Comparison of ENCODE assay signal across 1 cellular context in the genomic region with DNA sequence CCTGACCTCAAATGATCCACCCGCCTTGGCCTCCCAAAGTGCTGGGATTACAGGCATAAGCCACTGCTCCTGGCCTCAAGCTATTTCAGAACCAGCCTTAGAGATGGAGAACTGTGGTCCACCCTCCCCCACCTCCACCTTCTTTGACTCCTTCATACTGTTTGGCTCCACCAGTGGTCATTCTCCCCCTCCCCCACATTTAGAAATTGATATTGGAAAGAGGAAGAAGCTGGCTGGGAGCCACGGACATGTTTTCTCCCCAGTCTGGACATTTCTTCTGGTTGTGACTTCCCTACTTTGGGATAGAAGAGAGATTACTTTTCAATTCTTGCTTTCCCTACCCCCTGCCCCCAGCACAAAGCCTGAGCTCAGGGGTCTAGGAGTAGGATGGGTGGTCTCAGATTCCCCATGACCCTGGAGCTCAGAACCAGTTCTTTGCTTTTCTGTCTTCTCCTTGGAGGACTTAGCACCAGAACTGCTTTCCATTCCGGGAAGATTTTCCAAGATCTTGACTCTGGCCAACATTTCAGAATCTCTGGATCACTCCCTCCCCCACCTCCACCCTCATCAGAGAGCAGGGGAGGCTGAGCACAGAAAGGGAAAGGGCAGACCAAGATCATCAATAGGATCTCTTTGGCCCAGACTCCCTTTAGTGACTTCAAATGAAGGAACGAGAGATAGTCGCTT.
TF ChIP-seq lines count a peak whose summit lies in the region.

No MANE protein-coding gene starts in this region.

TF ChIP-seq in GM23338, 12 proteins besides CTCF, POLR2A, EP300 and RAD21 (continued from another document):
- TF ChIP-seq, protein P1, sequence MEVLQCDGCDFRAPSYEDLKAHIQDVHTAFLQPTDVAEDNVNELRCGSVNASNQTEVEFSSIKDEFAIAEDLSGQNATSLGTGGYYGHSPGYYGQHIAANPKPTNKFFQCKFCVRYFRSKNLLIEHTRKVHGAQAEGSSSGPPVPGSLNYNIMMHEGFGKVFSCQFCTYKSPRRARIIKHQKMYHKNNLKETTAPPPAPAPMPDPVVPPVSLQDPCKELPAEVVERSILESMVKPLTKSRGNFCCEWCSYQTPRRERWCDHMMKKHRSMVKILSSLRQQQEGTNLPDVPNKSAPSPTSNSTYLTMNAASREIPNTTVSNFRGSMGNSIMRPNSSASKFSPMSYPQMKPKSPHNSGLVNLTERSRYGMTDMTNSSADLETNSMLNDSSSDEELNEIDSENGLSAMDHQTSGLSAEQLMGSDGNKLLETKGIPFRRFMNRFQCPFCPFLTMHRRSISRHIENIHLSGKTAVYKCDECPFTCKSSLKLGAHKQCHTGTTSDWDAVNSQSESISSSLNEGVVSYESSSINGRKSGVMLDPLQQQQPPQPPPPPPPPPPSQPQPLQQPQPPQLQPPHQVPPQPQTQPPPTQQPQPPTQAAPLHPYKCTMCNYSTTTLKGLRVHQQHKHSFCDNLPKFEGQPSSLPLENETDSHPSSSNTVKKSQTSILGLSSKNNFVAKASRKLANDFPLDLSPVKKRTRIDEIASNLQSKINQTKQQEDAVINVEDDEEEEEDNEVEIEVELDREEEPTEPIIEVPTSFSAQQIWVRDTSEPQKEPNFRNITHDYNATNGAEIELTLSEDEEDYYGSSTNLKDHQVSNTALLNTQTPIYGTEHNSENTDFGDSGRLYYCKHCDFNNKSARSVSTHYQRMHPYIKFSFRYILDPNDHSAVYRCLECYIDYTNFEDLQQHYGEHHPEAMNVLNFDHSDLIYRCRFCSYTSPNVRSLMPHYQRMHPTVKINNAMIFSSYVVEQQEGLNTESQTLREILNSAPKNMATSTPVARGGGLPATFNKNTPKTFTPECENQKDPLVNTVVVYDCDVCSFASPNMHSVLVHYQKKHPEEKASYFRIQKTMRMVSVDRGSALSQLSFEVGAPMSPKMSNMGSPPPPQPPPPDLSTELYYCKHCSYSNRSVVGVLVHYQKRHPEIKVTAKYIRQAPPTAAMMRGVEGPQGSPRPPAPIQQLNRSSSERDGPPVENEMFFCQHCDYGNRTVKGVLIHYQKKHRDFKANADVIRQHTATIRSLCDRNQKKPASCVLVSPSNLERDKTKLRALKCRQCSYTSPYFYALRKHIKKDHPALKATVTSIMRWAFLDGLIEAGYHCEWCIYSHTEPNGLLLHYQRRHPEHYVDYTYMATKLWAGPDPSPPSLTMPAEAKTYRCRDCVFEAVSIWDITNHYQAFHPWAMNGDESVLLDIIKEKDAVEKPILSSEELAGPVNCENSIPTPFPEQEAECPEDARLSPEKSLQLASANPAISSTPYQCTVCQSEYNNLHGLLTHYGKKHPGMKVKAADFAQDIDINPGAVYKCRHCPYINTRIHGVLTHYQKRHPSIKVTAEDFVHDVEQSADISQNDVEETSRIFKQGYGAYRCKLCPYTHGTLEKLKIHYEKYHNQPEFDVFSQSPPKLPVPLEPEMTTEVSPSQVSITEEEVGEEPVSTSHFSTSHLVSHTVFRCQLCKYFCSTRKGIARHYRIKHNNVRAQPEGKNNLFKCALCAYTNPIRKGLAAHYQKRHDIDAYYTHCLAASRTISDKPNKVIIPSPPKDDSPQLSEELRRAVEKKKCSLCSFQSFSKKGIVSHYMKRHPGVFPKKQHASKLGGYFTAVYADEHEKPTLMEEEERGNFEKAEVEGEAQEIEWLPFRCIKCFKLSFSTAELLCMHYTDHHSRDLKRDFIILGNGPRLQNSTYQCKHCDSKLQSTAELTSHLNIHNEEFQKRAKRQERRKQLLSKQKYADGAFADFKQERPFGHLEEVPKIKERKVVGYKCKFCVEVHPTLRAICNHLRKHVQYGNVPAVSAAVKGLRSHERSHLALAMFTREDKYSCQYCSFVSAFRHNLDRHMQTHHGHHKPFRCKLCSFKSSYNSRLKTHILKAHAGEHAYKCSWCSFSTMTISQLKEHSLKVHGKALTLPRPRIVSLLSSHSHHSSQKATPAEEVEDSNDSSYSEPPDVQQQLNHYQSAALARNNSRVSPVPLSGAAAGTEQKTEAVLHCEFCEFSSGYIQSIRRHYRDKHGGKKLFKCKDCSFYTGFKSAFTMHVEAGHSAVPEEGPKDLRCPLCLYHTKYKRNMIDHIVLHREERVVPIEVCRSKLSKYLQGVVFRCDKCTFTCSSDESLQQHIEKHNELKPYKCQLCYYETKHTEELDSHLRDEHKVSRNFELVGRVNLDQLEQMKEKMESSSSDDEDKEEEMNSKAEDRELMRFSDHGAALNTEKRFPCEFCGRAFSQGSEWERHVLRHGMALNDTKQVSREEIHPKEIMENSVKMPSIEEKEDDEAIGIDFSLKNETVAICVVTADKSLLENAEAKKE (CRISPR knock-in tag; IDR thresholded peaks at IDR 0.05): no peak
- TF ChIP-seq CREB1 (CRISPR knock-in tag; IDR thresholded peaks at IDR 0.05; ENCODE audit: low read depth): no peak
- TF ChIP-seq, protein P2, sequence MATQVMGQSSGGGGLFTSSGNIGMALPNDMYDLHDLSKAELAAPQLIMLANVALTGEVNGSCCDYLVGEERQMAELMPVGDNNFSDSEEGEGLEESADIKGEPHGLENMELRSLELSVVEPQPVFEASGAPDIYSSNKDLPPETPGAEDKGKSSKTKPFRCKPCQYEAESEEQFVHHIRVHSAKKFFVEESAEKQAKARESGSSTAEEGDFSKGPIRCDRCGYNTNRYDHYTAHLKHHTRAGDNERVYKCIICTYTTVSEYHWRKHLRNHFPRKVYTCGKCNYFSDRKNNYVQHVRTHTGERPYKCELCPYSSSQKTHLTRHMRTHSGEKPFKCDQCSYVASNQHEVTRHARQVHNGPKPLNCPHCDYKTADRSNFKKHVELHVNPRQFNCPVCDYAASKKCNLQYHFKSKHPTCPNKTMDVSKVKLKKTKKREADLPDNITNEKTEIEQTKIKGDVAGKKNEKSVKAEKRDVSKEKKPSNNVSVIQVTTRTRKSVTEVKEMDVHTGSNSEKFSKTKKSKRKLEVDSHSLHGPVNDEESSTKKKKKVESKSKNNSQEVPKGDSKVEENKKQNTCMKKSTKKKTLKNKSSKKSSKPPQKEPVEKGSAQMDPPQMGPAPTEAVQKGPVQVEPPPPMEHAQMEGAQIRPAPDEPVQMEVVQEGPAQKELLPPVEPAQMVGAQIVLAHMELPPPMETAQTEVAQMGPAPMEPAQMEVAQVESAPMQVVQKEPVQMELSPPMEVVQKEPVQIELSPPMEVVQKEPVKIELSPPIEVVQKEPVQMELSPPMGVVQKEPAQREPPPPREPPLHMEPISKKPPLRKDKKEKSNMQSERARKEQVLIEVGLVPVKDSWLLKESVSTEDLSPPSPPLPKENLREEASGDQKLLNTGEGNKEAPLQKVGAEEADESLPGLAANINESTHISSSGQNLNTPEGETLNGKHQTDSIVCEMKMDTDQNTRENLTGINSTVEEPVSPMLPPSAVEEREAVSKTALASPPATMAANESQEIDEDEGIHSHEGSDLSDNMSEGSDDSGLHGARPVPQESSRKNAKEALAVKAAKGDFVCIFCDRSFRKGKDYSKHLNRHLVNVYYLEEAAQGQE (IDR thresholded peaks at IDR 0.05; ENCODE audit: unreplicated experiment): no peak
- no peak for TF ChIP-seq STAT1 (IDR thresholded peaks at IDR 0.05; ENCODE audit: unreplicated experiment)
